Comparison of ENCODE assay signal across 33 cellular contexts in genomic region chr15:101101676-101102075, GRCh38.
"Had no signal": no experiment of that assay in that cellular context is flagged by ENCODE, and none has a peak within 500 bp of the region (broad histone marks: within the 10 kb centered on the region; RNA-seq: fewer than 3 reads in every experiment).

No MANE protein-coding gene starts in this region.

- H3K4me1 ChIP-seq: adrenal gland, body of pancreas, foreskin keratinocyte, gastrocnemius medialis had no signal

- FAIRE-seq: colon had no signal

- H3K27ac ChIP-seq: adrenal gland, body of pancreas, esophagus muscularis mucosa, foreskin keratinocyte, gastrocnemius medialis, heart right ventricle, WERI-Rb-1 had no signal

- ATAC-seq: activated CD4-positive, CD25-positive, alpha-beta regulatory T cell treated with anti-CD3 and anti-CD28 coated beads, Interleukin-2, amount 50 U/mL, for 24 hours; activated CD8-positive, alpha-beta memory T cell treated with anti-CD3 and anti-CD28 coated beads, Interleukin-2, amount 10 ng/mL, durations not matched to agents 7 days and 5 days; activated CD8-positive, alpha-beta T cell treated with anti-CD3 and anti-CD28 coated beads, Interleukin-2, amount 10 ng/mL, durations not matched to agents 7 days and 5 days; activated naive CD8-positive, alpha-beta T cell treated with anti-CD3 and anti-CD28 coated beads, Interleukin-2, amount 50 U/mL, for 24 hours; body of pancreas; effector memory CD8-positive, alpha-beta T cell; foreskin keratinocyte; gastrocnemius medialis; heart right ventricle; T-helper 17 cell had no signal

- H3K27me3 ChIP-seq: adrenal gland, body of pancreas, esophagus muscularis mucosa, foreskin keratinocyte, gastrocnemius medialis, heart right ventricle had no signal

- H3K36me3 ChIP-seq: adrenal gland, esophagus muscularis mucosa, gastrocnemius medialis, heart right ventricle, WERI-Rb-1 had no signal

- DNase-seq: activated B cell treated with CpG ODN at 0.5 μM for 24 hours; activated CD4-positive, alpha-beta memory T cell treated with anti-CD3 and anti-CD28 coated beads for 36 hours; activated CD4-positive, alpha-beta T cell treated with anti-CD3 and anti-CD28 coated beads for 48 hours; activated CD4-positive, alpha-beta T cell treated with anti-CD3 and anti-CD28 coated beads, Interleukin-2, amount 50 U/mL, for 1 hour; activated CD8-positive, alpha-beta memory T cell treated with anti-CD3 and anti-CD28 coated beads, Interleukin-2, amount 10 ng/mL, durations not matched to agents 7 days and 5 days; activated CD8-positive, alpha-beta memory T cell treated with anti-CD3 and anti-CD28 coated beads, Interleukin-2, amount 50 U/mL, for 4 hours; activated CD8-positive, alpha-beta T cell treated with anti-CD3 and anti-CD28 coated beads, Interleukin-2, amount 10 ng/mL, durations not matched to agents 7 days and 5 days; activated gamma-delta T cell; activated naive CD4-positive, alpha-beta T cell; activated naive CD4-positive, alpha-beta T cell treated with anti-CD3 and anti-CD28 coated beads, Interleukin-2, amount 50 U/mL, for 16 hours; activated naive CD8-positive, alpha-beta T cell treated with anti-CD3 and anti-CD28 coated beads for 36 hours; activated naive CD8-positive, alpha-beta T cell treated with anti-CD3 and anti-CD28 coated beads, Interleukin-2, amount 50 U/mL, for 24 hours; activated T-cell treated with anti-CD3 and anti-CD28 coated beads, Interleukin-2, amount 50 U/mL, for 1 hour; activated T-cell treated with anti-CD3 and anti-CD28 coated beads, Interleukin-2, amount 50 U/mL, for 48 hours; adrenal gland; amygdala; body of pancreas; caudate nucleus; cortex of kidney; dermis blood vessel endothelial cell; effector CD4-positive, alpha-beta T cell; effector memory CD8-positive, alpha-beta T cell; erythroblast; foreskin keratinocyte; gastrocnemius medialis; heart right ventricle; T-helper 1 cell; T-helper 17 cell; T1000; WERI-Rb-1 had no signal

- H3K4me3 ChIP-seq: adrenal gland, body of pancreas, esophagus muscularis mucosa, gastrocnemius medialis, heart right ventricle had no signal

- H3K9me3 ChIP-seq: adrenal gland, body of pancreas, esophagus muscularis mucosa, gastrocnemius medialis had no signal
